8 cellular contexts compared by ENCODE assay signal in genomic region chr17:45021607-45022287, GRCh38. TPM values are rescaled to one million over a fixed set of nuclear protein-coding genes. Genes with fewer than 3 reads are reported as not detected.
DNase-seq lines count a peak whose midpoint lies in the region; TF ChIP-seq lines count a peak whose summit lies in the region.

No MANE protein-coding gene starts in this region.

- H3K4me3 ChIP-seq in HUES6 (ENCODE audit: low read depth, low read length) (peak overlapping the region; percentile 65), thyroid gland (replicated peaks in 1 of 3) (peak overlapping the region in 1 of 3 donors; percentile 26)

- peaks cover 54% of the 10 kb centered on the region for H3K27me3 Mint-ChIP-seq in activated naive CD4-positive, alpha-beta T cell treated with anti-CD3 and anti-CD28 coated beads, Interleukin-2, amount 10 ng/mL, durations not matched to agents 7 days and 5 days
- no peaks in the 10 kb centered on the region for H3K27me3 Mint-ChIP-seq in osteocyte (ENCODE audit: unreplicated experiment)

- H3K27ac Mint-ChIP-seq in activated naive CD4-positive, alpha-beta T cell treated with anti-CD3 and anti-CD28 coated beads, Interleukin-2, amount 10 ng/mL, durations not matched to agents 7 days and 5 days: no peak overlapping the region
- no peak overlapping the region for H3K27ac Mint-ChIP-seq in osteocyte (ENCODE audit: unreplicated experiment)

- CTCF ChIA-PET in GM10248 (lab: Yijun Ruan, JAX): interaction anchor here (0.7 to 12.5 kb wide), 32 partner anchors 8 to 251 kb away, joined by 3 to 196 read pairs (median 5); partner anchors contain the start of genes DCAKD and NMT1
- CTCF ChIA-PET in activated naive CD4-positive, alpha-beta T cell treated with anti-CD3 and anti-CD28 coated beads, Interleukin-2, amount 10 ng/mL, durations not matched to agents 7 days and 5 days (lab: Charles Lee): interaction anchor here (0.6 to 4.9 kb wide), 24 partner anchors 9 to 246 kb away, joined by 3 to 56 read pairs (median 4); no protein-coding TSS in a partner anchor

- H3K27ac ChIP-seq in HUES6 (ENCODE audit: low read depth, low read length) (no peak overlapping the region), thyroid gland (peak overlapping the region in 2 of 3 donors; percentile 52 to 71)

- H3K9me3 Mint-ChIP-seq in activated naive CD4-positive, alpha-beta T cell treated with anti-CD3 and anti-CD28 coated beads, Interleukin-2, amount 10 ng/mL, durations not matched to agents 7 days and 5 days: no peaks in the 10 kb centered on the region
- H3K9me3 Mint-ChIP-seq in osteocyte (ENCODE audit: unreplicated experiment): no peaks in the 10 kb centered on the region

- POLR2A ChIA-PET in GM10248 (lab: Yijun Ruan, JAX): no interaction called here

- no peaks in the 10 kb centered on the region for H3K9me3 ChIP-seq in HUES6 (ENCODE audit: control insufficient read depth, insufficient read depth, low read depth, low read length)
- H3K9me3 ChIP-seq in thyroid gland: no peaks in the 10 kb centered on the region

- intact Hi-C loops in thyroid gland (cut with DNase I): loop anchor here (5.0 to 10.0 kb wide), 4 partner anchors 57 to 244 kb away; partner anchors contain the start of gene C1QL1

- H3K36me3 ChIP-seq in HUES6 (ENCODE audit: control insufficient read depth, insufficient read depth, low read length) (peaks cover 15% of the 10 kb centered on the region), thyroid gland (no peaks in the 10 kb centered on the region)

- TF ChIP-seq CTCF in GM10248 (IDR thresholded peaks at IDR 0.05; ENCODE audit: control extremely low read depth, extremely low read depth, low read depth, missing control alignments) (peak; percentile 79), osteocyte (IDR thresholded peaks at IDR 0.05) (peak; percentile 98), thyroid gland (IDR thresholded peaks at IDR 0.05) (peak; percentile 28 to 98 (median 84))

- H3K9ac ChIP-seq in HUES6 (ENCODE audit: low read length): peak overlapping the region; percentile 49

- peaks cover 21% of the 10 kb centered on the region for H3K4me1 Mint-ChIP-seq in activated naive CD4-positive, alpha-beta T cell treated with anti-CD3 and anti-CD28 coated beads, Interleukin-2, amount 10 ng/mL, durations not matched to agents 7 days and 5 days
- peaks cover 21% of the 10 kb centered on the region for H3K4me1 Mint-ChIP-seq in osteocyte (ENCODE audit: unreplicated experiment)

- TF ChIP-seq POLR2A in thyroid gland (IDR thresholded peaks at IDR 0.05): peak in 1 of 2 donors; percentile 20

- peaks cover 5% of the 10 kb centered on the region for H3K36me3 Mint-ChIP-seq in activated naive CD4-positive, alpha-beta T cell treated with anti-CD3 and anti-CD28 coated beads, Interleukin-2, amount 10 ng/mL, durations not matched to agents 7 days and 5 days
- peaks cover 2% of the 10 kb centered on the region for H3K36me3 Mint-ChIP-seq in osteocyte (ENCODE audit: unreplicated experiment)

- DNase-seq in GM10248 (ENCODE audit: extremely low spot score): peak; percentile 91
- peak; percentile 74 for DNase-seq in SK-N-DZ (ENCODE audit: low spot score)
- peak; percentile 73 for DNase-seq in activated naive CD4-positive, alpha-beta T cell treated with anti-CD3 and anti-CD28 coated beads, Interleukin-2, amount 10 ng/mL, durations not matched to agents 7 days and 5 days
- peak; percentile 71 for DNase-seq in glomerular visceral epithelial cell (ENCODE audit: extremely low spot score)
- peak; percentile 89 for DNase-seq in osteocyte (ENCODE audit: extremely low spot score, unreplicated experiment)
- DNase-seq in thyroid gland: peak; percentile 62 to 72
- no peak for DNase-seq in Ammon's horn (ENCODE audit: low spot score)

- H3K27me3 ChIP-seq in HUES6 (ENCODE audit: control insufficient read depth, insufficient read depth, low read length) (peaks cover 43% of the 10 kb centered on the region), thyroid gland (no peaks in the 10 kb centered on the region)

- 7 to 11% methylated on average over 25 to 41 of the region's 57 CpGs for WGBS in thyroid gland, 2 donors

- H3K4me3 Mint-ChIP-seq in activated naive CD4-positive, alpha-beta T cell treated with anti-CD3 and anti-CD28 coated beads, Interleukin-2, amount 10 ng/mL, durations not matched to agents 7 days and 5 days: no peak overlapping the region
- H3K4me3 Mint-ChIP-seq in osteocyte (ENCODE audit: unreplicated experiment): no peak overlapping the region

- H3K4me1 ChIP-seq in HUES6 (ENCODE audit: control insufficient read depth, insufficient read depth, low read length) (peaks cover 44% of the 10 kb centered on the region), thyroid gland (peaks cover 28 to 42% of the 10 kb centered on the region in 2 donors)

RNA-seq across cellular contexts. Expression of gene DCAKD, which starts 29.7 kb away (rescaled TPM):
- polyA plus RNA-seq in SK-N-DZ (2014; cell fraction: cytosol; rRNA removed): 92.0 and 101 TPM in 2 replicates
- polyA plus RNA-seq in SK-N-DZ (2014; cell fraction: nucleus; rRNA removed): 33.9 and 41.3 TPM in 2 replicates
- total RNA-seq in osteocyte: 41.3 and 42.2 TPM in 2 replicates
- total RNA-seq in thyroid gland: 100 to 1,000 TPM in 1 of 4 donors, 10 to 100 TPM in 3; 53.5 to 102 (median 72.9) TPM

RNA-seq across cellular contexts. Expression of gene NMT1, which starts 39.4 kb away (rescaled TPM):
- 85.8 and 99.3 TPM in 2 replicates for polyA plus RNA-seq in SK-N-DZ (2014; cell fraction: cytosol; rRNA removed)
- 81.4 and 99.2 TPM in 2 replicates for polyA plus RNA-seq in SK-N-DZ (2014; cell fraction: nucleus; rRNA removed)
- total RNA-seq in osteocyte (92.4 and 97.9 TPM in 2 replicates), thyroid gland (10 to 100 TPM; 71.7 to 98.9 (median 85.2) TPM)

RNA-seq across cellular contexts. Expression of gene C1QL1, which starts 53.6 kb away (rescaled TPM):
- polyA plus RNA-seq in SK-N-DZ (2014; cell fraction: cytosol; rRNA removed): 51.6 and 83.8 TPM in 2 replicates
- 59.9 and 62.5 TPM in 2 replicates for polyA plus RNA-seq in SK-N-DZ (2014; cell fraction: nucleus; rRNA removed)
- total RNA-seq in osteocyte (1.2 and 1.4 TPM in 2 replicates), thyroid gland (under 1 TPM in 2 of 4 donors, not detected in 2; 0.59 to 0.75 TPM)
